15 cellular contexts compared by ENCODE assay signal in genomic region chr18:24678626-24679025, GRCh38.
DNase-seq lines count a peak whose midpoint lies in the region; ATAC-seq and TF ChIP-seq lines count a peak whose summit lies in the region.
"Had no signal": no experiment of that assay in that cellular context is flagged by ENCODE, and none has a peak within 500 bp of the region (broad histone marks: within the 10 kb centered on the region; RNA-seq: fewer than 3 reads in every experiment).

No MANE protein-coding gene starts in this region.

- H3K4me1 Mint-ChIP-seq in MCF 10A (ENCODE audit: insufficient read depth, unreplicated experiment), result no peaks in the 10 kb centered on the region
- H3K4me1 Mint-ChIP-seq in stimulated activated effector memory CD8-positive, alpha-beta T cell treated with anti-CD3 and anti-CD28 coated beads, Interleukin-12 subunit alpha, Interleukin-12 subunit beta, amount 100 ng/mL, for 72 hours, result peaks cover 5% of the 10 kb centered on the region
- H3K4me1 Mint-ChIP-seq: CD8-positive, alpha-beta memory T cell had no signal

- no peaks in the 10 kb centered on the region for H3K4me1 ChIP-seq in mammary epithelial cell (ENCODE audit: insufficient read depth, low read length)
- H3K4me1 ChIP-seq: BLaER1, Caco-2 had no signal

- H4K20me1 ChIP-seq in mammary epithelial cell (ENCODE audit: insufficient read depth, low read length), result no peaks in the 10 kb centered on the region
- H4K20me1 ChIP-seq: BLaER1 had no signal

- H3K4me3 ChIP-seq in mammary epithelial cell (replicated peaks in 1 of 3; ENCODE audit: insufficient read depth in 1 of 3, low read depth in 2 of 3, low read length in 3 of 3), result no peak overlapping the region
- no peak overlapping the region for H3K4me3 ChIP-seq in H7 (ENCODE audit: insufficient read depth, low read depth, low read length)
- H3K4me3 ChIP-seq: BLaER1, K562 had no signal

- H3K27me3 ChIP-seq in mammary epithelial cell (ENCODE audit: insufficient read depth, low read length) (no peaks in the 10 kb centered on the region), H7 (ENCODE audit: control insufficient read depth, insufficient read depth, low read length) (no peaks in the 10 kb centered on the region)
- H3K27me3 ChIP-seq: BLaER1 had no signal

- dilution Hi-C loops in mammary epithelial cell (cut with HindIII; ENCODE audit: low sequenced_read_pairs), result no loop called here

- no peak overlapping the region for H3K4me2 ChIP-seq in mammary epithelial cell (ENCODE audit: insufficient read depth, low read depth, low read length)
- H3K4me2 ChIP-seq: BLaER1 had no signal

- no peak overlapping the region for H3K9ac ChIP-seq in mammary epithelial cell (ENCODE audit: insufficient read depth, low read length)
- H3K9ac ChIP-seq: BLaER1 had no signal

- in situ Hi-C loops in mammary epithelial cell (cut with MboI; ENCODE audit: low sequenced_read_pairs in 2 of 2), result no loop called here

- TF ChIP-seq CTCF in mammary epithelial cell (conservative IDR thresholded peaks at IDR 0.05 in 1 of 2, IDR thresholded peaks at IDR 0.05 in 1 of 2; ENCODE audit: extremely low read depth in 1 of 2, insufficient read depth in 1 of 2, low read depth in 1 of 2, low read length in 2 of 2) (no peak), MCF 10A (IDR thresholded peaks at IDR 0.05; ENCODE audit: unreplicated experiment) (no peak)

- WGBS in mammary epithelial cell (ENCODE audit: low coverage, missing lambda C conversion rate), result 59% methylated on average over 3 of the region's 3 CpGs

- intact Hi-C loops in mammary epithelial cell (cut with micrococcal nuclease) (no loop called here), MCF 10A (cut with micrococcal nuclease) (no loop called here)

- H3K36me3 Mint-ChIP-seq in MCF 10A (ENCODE audit: insufficient read depth, unreplicated experiment), result no peaks in the 10 kb centered on the region
- no peaks in the 10 kb centered on the region for H3K36me3 Mint-ChIP-seq in stimulated activated effector memory CD8-positive, alpha-beta T cell treated with anti-CD3 and anti-CD28 coated beads, Interleukin-12 subunit alpha, Interleukin-12 subunit beta, amount 100 ng/mL, for 72 hours
- H3K36me3 Mint-ChIP-seq: CD8-positive, alpha-beta memory T cell had no signal

- H3K9me3 ChIP-seq in mammary epithelial cell (replicated peaks; ENCODE audit: insufficient read depth, low read length), result no peaks in the 10 kb centered on the region
- H3K9me3 ChIP-seq: BLaER1, Caco-2 had no signal

- H3K9me3 Mint-ChIP-seq in MCF 10A (ENCODE audit: unreplicated experiment), result no peaks in the 10 kb centered on the region
- H3K9me3 Mint-ChIP-seq in stimulated activated effector memory CD8-positive, alpha-beta T cell treated with anti-CD3 and anti-CD28 coated beads, Interleukin-12 subunit alpha, Interleukin-12 subunit beta, amount 100 ng/mL, for 72 hours, result no peaks in the 10 kb centered on the region
- H3K9me3 Mint-ChIP-seq: CD8-positive, alpha-beta memory T cell had no signal

- peaks cover 14% of the 10 kb centered on the region for H3K27me3 Mint-ChIP-seq in MCF 10A (ENCODE audit: insufficient read depth, unreplicated experiment)

- BruUV-seq in mammary epithelial cell (replicated peaks; lab: Mats Ljungman, UMichigan) (no TSS peak), MCF 10A (replicated peaks; lab: Mats Ljungman, UMichigan) (no TSS peak)

- H3K27ac Mint-ChIP-seq in MCF 10A (ENCODE audit: low read depth, unreplicated experiment), result no peak overlapping the region
- no peak overlapping the region for H3K27ac Mint-ChIP-seq in stimulated activated effector memory CD8-positive, alpha-beta T cell treated with anti-CD3 and anti-CD28 coated beads, Interleukin-12 subunit alpha, Interleukin-12 subunit beta, amount 100 ng/mL, for 72 hours

- no peaks in the 10 kb centered on the region for H3K79me2 ChIP-seq in mammary epithelial cell (ENCODE audit: insufficient read depth, low read length)

- no peak overlapping the region for H3K4me3 Mint-ChIP-seq in MCF 10A (ENCODE audit: unreplicated experiment)
- no peak overlapping the region for H3K4me3 Mint-ChIP-seq in stimulated activated effector memory CD8-positive, alpha-beta T cell treated with anti-CD3 and anti-CD28 coated beads, Interleukin-12 subunit alpha, Interleukin-12 subunit beta, amount 100 ng/mL, for 72 hours
- H3K4me3 Mint-ChIP-seq: CD8-positive, alpha-beta memory T cell had no signal

- CTCF ChIA-PET in mammary epithelial cell (lab: Charles Lee; ENCODE audit: low non-redundant PET) (no interaction called here), MCF 10A (lab: Yijun Ruan, JAX) (interaction anchor here (0.9 to 1.0 kb wide), 2 partner anchors 45 to 48 kb away, joined by 3 read pairs; no protein-coding TSS in a partner anchor)

- no peak for ATAC-seq in stimulated activated effector memory CD8-positive, alpha-beta T cell treated with anti-CD3 and anti-CD28 coated beads, Interleukin-12 subunit alpha, Interleukin-12 subunit beta, amount 100 ng/mL, for 72 hours
- ATAC-seq: HCT116, K562 had no signal

- no peak overlapping the region for H3K27ac ChIP-seq in mammary epithelial cell (ENCODE audit: insufficient read depth, low read depth, low read length)
- H3K27ac ChIP-seq: 22Rv1, BLaER1, HL-60 had no signal

- H3K36me3 ChIP-seq in mammary epithelial cell (ENCODE audit: insufficient read depth, low read length) (no peaks in the 10 kb centered on the region), H7 (replicated peaks; ENCODE audit: control insufficient read depth, insufficient read depth, low read length) (no peaks in the 10 kb centered on the region)
- H3K36me3 ChIP-seq: BLaER1 had no signal

- POLR2A ChIA-PET in MCF 10A (lab: Yijun Ruan, JAX), result no interaction called here

- DNase-seq in mammary epithelial cell (peak; percentile 16), MCF 10A (ENCODE audit: unreplicated experiment) (no peak), M059J (ENCODE audit: low read depth) (peak; percentile 37), medulla oblongata (ENCODE audit: extremely low spot score) (peak; percentile 7), NCI-H2227 (lab: John Stamatoyannopoulos, UW; ENCODE audit: unreplicated experiment) (no peak), H7 (no peak), 8988T (no peak)
- DNase-seq in stimulated activated effector memory CD8-positive, alpha-beta T cell treated with anti-CD3 and anti-CD28 coated beads, Interleukin-12 subunit alpha, Interleukin-12 subunit beta, amount 100 ng/mL, for 72 hours (ENCODE audit: low spot score in 2 of 2), result no peak
- DNase-seq: Caco-2; CD8-positive, alpha-beta memory T cell had no signal

- H2AFZ ChIP-seq in mammary epithelial cell (ENCODE audit: low read depth, low read length), result no peak overlapping the region

Comparison
In these comparisons a context has a peak if more than half of its experiments do, and no peak if none do; other contexts are left out.
1. DNase-seq: peak in mammary epithelial cell (single experiment), M059J (single experiment) and medulla oblongata (single experiment); none in MCF 10A (single experiment), NCI-H2227 (single experiment), H7 (single experiment), stimulated activated effector memory CD8-positive, alpha-beta T cell treated with anti-CD3 and anti-CD28 coated beads, Interleukin-12 subunit alpha, Interleukin-12 subunit beta, amount 100 ng/mL, for 72 hours (0 of 2) and 8988T (single experiment).